Comparison of ENCODE assay signal across 19 cellular contexts in genomic region chr2:233674995-233675394, GRCh38. TPM values are rescaled to one million over a fixed set of nuclear protein-coding genes. Genes with fewer than 3 reads are reported as not detected.
DNase-seq lines count a peak whose midpoint lies in the region; ATAC-seq, FAIRE-seq and TF ChIP-seq lines count a peak whose summit lies in the region.
"Had no signal": no experiment of that assay in that cellular context is flagged by ENCODE, and none has a peak within 500 bp of the region (broad histone marks: within the 10 kb centered on the region; RNA-seq: fewer than 3 reads in every experiment).

No MANE protein-coding gene starts in this region.

- no peak overlapping the region for H3K27ac Mint-ChIP-seq in HFFc6
- H3K27ac Mint-ChIP-seq: activated naive CD4-positive, alpha-beta T cell treated with anti-CD3 and anti-CD28 coated beads, Interleukin-2, amount 50 U/mL, for 72 hours had no signal

- DNase-seq in DMS 273 (lab: John Stamatoyannopoulos, UW; ENCODE audit: unreplicated experiment) (peak; percentile 81), NCI-H524 (lab: John Stamatoyannopoulos, UW) (peak; percentile 70 to 86), fibroblast of the aortic adventitia (ENCODE audit: low read depth) (no peak), urothelium cell line (ENCODE audit: low spot score) (no peak), HFFc6 (no peak)
- DNase-seq: activated CD4-positive, alpha-beta T cell treated with anti-CD3 and anti-CD28 coated beads, Interleukin-2, amount 50 U/mL, for 4 hours; activated T-cell treated with anti-CD3 and anti-CD28 coated beads, Interleukin-2, amount 50 U/mL, for 4 hours; AML-193; DMS79 treated with DMSO at 0.1 percent for 48 hours; hypothalamus; KBM-7; left colon; mucosa of descending colon; OCI-M1; substantia nigra had no signal

- TF ChIP-seq CTCF in fibroblast of the aortic adventitia (IDR thresholded peaks at IDR 0.05; ENCODE audit: insufficient read depth, low read length) (peak; percentile 5), HFFc6 (IDR thresholded peaks at IDR 0.05) (no peak; the same call in none of the 2 replicates)

- H3K4me3 Mint-ChIP-seq in HFFc6, result no peak overlapping the region
- H3K4me3 Mint-ChIP-seq: activated T-cell treated with anti-CD3 and anti-CD28 coated beads, Interleukin-2, amount 50 U/mL, for 4 hours had no signal

- no peaks in the 10 kb centered on the region for H3K36me3 Mint-ChIP-seq in HFFc6 (ENCODE audit: low read depth)

- no peak for ATAC-seq in GM21390 (IDR thresholded peaks at IDR 0.05; ENCODE audit: unreplicated experiment)
- ATAC-seq: activated naive CD4-positive, alpha-beta T cell treated with anti-CD3 and anti-CD28 coated beads, Interleukin-2, amount 50 U/mL, for 72 hours; activated T-cell treated with anti-CD3 and anti-CD28 coated beads, Interleukin-2, amount 50 U/mL, for 4 hours; left colon; mucosa of descending colon; sciatic nerve had no signal

- H3K4me1 Mint-ChIP-seq in HFFc6 (ENCODE audit: low read depth), result no peaks in the 10 kb centered on the region

- H3K27me3 Mint-ChIP-seq in HFFc6 (ENCODE audit: insufficient read depth), result no peaks in the 10 kb centered on the region

- peaks cover 4% of the 10 kb centered on the region; the same call in 1 of the 2 replicates for H3K9me3 Mint-ChIP-seq in HFFc6
- H3K9me3 Mint-ChIP-seq: activated T-cell treated with anti-CD3 and anti-CD28 coated beads, Interleukin-2, amount 50 U/mL, for 4 hours had no signal

- FAIRE-seq in urothelium cell line (lab: Jason Lieb, UNC), result no peak

- no peak overlapping the region for H3K4me3 ChIP-seq in fibroblast of the aortic adventitia (ENCODE audit: low read depth, low read length)
- H3K4me3 ChIP-seq: mucosa of descending colon had no signal

RNA-seq across cellular contexts. Expression of gene UGT1A9, which starts 3.3 kb away (rescaled TPM):
- total RNA-seq in fibroblast of the aortic adventitia (ENCODE audit: low replicate concordance), result not detected in 2 replicates
- total RNA-seq in HFFc6 (2021; fragmentation: NEBNext Ultra II Directional; extraction: Animal tissue kit (Norgen Biotek cat#: 25700)), result not detected
- total RNA-seq: activated naive CD4-positive, alpha-beta T cell treated with anti-CD3 and anti-CD28 coated beads, Interleukin-2, amount 50 U/mL, for 72 hours; activated T-cell treated with anti-CD3 and anti-CD28 coated beads, Interleukin-2, amount 50 U/mL, for 4 hours; omental fat pad; sciatic nerve had no signal

RNA-seq across cellular contexts. Expression of gene UGT1A7, which starts 6.7 kb away (rescaled TPM):
- total RNA-seq in fibroblast of the aortic adventitia (ENCODE audit: low replicate concordance), result not detected in 2 replicates
- not detected for total RNA-seq in HFFc6 (2021; fragmentation: NEBNext Ultra II Directional; extraction: Animal tissue kit (Norgen Biotek cat#: 25700))
- total RNA-seq: activated naive CD4-positive, alpha-beta T cell treated with anti-CD3 and anti-CD28 coated beads, Interleukin-2, amount 50 U/mL, for 72 hours; omental fat pad; sciatic nerve had no signal

RNA-seq across cellular contexts. Expression of gene UGT1A6, which starts 17.7 kb away (rescaled TPM):
- 0.09 TPM in 1 of 2 replicates, not detected in the other for total RNA-seq in fibroblast of the aortic adventitia (ENCODE audit: low replicate concordance)
- not detected for total RNA-seq in HFFc6 (2021; fragmentation: NEBNext Ultra II Directional; extraction: Animal tissue kit (Norgen Biotek cat#: 25700))
- total RNA-seq: activated naive CD4-positive, alpha-beta T cell treated with anti-CD3 and anti-CD28 coated beads, Interleukin-2, amount 50 U/mL, for 72 hours; sciatic nerve had no signal

RNA-seq across cellular contexts. Expression of gene UGT1A5, which starts 37.7 kb away (rescaled TPM):
- total RNA-seq in fibroblast of the aortic adventitia (ENCODE audit: low replicate concordance), result not detected in 2 replicates
- not detected for total RNA-seq in HFFc6 (2021; fragmentation: NEBNext Ultra II Directional; extraction: Animal tissue kit (Norgen Biotek cat#: 25700))
- total RNA-seq: activated naive CD4-positive, alpha-beta T cell treated with anti-CD3 and anti-CD28 coated beads, Interleukin-2, amount 50 U/mL, for 72 hours; activated T-cell treated with anti-CD3 and anti-CD28 coated beads, Interleukin-2, amount 50 U/mL, for 4 hours; omental fat pad; sciatic nerve had no signal

RNA-seq across cellular contexts. Expression of gene UGT1A10, which starts 38.7 kb away (rescaled TPM):
- total RNA-seq in fibroblast of the aortic adventitia (ENCODE audit: low replicate concordance), result 0.41 TPM in 1 of 2 replicates, not detected in the other
- not detected for total RNA-seq in HFFc6 (2021; fragmentation: NEBNext Ultra II Directional; extraction: Animal tissue kit (Norgen Biotek cat#: 25700))
- total RNA-seq: activated naive CD4-positive, alpha-beta T cell treated with anti-CD3 and anti-CD28 coated beads, Interleukin-2, amount 50 U/mL, for 72 hours; activated T-cell treated with anti-CD3 and anti-CD28 coated beads, Interleukin-2, amount 50 U/mL, for 4 hours; omental fat pad; sciatic nerve had no signal

Comparison
In these comparisons a context has a peak if more than half of its experiments do, and no peak if none do; other contexts are left out.
1. DNase-seq: peak in DMS 273 (single experiment) and NCI-H524 (2 of 2); none in fibroblast of the aortic adventitia (single experiment), urothelium cell line (single experiment) and HFFc6 (single experiment).